ENCODE assay signal across 8 cellular contexts in genomic region chr1:27934818-27935549, GRCh38. TPM values are rescaled to one million over a fixed set of nuclear protein-coding genes. Genes with fewer than 3 reads are reported as not detected.
DNase-seq lines count a peak whose midpoint lies in the region; TF ChIP-seq lines count a peak whose summit lies in the region.

A gene with protein sequence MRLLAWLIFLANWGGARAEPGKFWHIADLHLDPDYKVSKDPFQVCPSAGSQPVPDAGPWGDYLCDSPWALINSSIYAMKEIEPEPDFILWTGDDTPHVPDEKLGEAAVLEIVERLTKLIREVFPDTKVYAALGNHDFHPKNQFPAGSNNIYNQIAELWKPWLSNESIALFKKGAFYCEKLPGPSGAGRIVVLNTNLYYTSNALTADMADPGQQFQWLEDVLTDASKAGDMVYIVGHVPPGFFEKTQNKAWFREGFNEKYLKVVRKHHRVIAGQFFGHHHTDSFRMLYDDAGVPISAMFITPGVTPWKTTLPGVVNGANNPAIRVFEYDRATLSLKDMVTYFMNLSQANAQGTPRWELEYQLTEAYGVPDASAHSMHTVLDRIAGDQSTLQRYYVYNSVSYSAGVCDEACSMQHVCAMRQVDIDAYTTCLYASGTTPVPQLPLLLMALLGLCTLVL (plus strand): TSS chr1:27935000. CDS start chr1:27935184, 184 bp downstream.

- WGBS in tibial nerve, 2 donors, result 1 to 13% methylated on average over 16 of the region's 16 CpGs

- H3K27ac Mint-ChIP-seq in activated naive CD8-positive, alpha-beta T cell, result peak within 1 kb of the TSS; percentile 3

- no peak for TF ChIP-seq POLR2A in tibial nerve (IDR thresholded peaks at IDR 0.05)

- H3K9me3 ChIP-seq in tibial nerve, result no peaks in the 10 kb centered on the region

- peak; percentile 58 for DNase-seq in DMS 273 (lab: John Stamatoyannopoulos, UW; ENCODE audit: unreplicated experiment)
- no peak for DNase-seq in DMS 273 treated with DMSO at 0.1 percent for 48 hours (lab: John Stamatoyannopoulos, UW)
- DNase-seq in NCI-H1105 treated with DMSO at 0.1 percent for 48 hours (lab: John Stamatoyannopoulos, UW), result peak; percentile 40
- DNase-seq in left kidney (ENCODE audit: low read depth, low spot score), result peak; percentile 91
- no peak for DNase-seq in RKO (ENCODE audit: low spot score)
- DNase-seq in putamen (ENCODE audit: low spot score), result no peak
- DNase-seq in tibial nerve (ENCODE audit: low spot score in 2 of 2), result no peak

- H3K36me3 ChIP-seq in tibial nerve, result no peaks in the 10 kb centered on the region

- H3K4me3 Mint-ChIP-seq in activated naive CD8-positive, alpha-beta T cell, result peak within 1 kb of the TSS; percentile 70

- H3K4me1 ChIP-seq in tibial nerve, result peaks cover 0 to 8% (median 0%) of the 10 kb centered on the region in 4 donors

- no peaks in the 10 kb centered on the region for H3K9me3 Mint-ChIP-seq in activated naive CD8-positive, alpha-beta T cell (ENCODE audit: low read depth)

- peaks cover 10% of the 10 kb centered on the region for H3K27me3 Mint-ChIP-seq in activated naive CD8-positive, alpha-beta T cell

- H3K27me3 ChIP-seq in tibial nerve, result peaks cover 0 to 30% of the 10 kb centered on the region in 2 donors

- no peak for TF ChIP-seq CTCF in tibial nerve (IDR thresholded peaks at IDR 0.05)

- TF ChIP-seq EP300 in tibial nerve (IDR thresholded peaks at IDR 0.05), result no peak

- no peak within 1 kb of the TSS for H3K27ac ChIP-seq in tibial nerve

- H3K36me3 Mint-ChIP-seq in activated naive CD8-positive, alpha-beta T cell, result no peaks in the 10 kb centered on the region

- no peak within 1 kb of the TSS for H3K4me3 ChIP-seq in tibial nerve

- peaks cover 15% of the 10 kb centered on the region for H3K4me1 Mint-ChIP-seq in activated naive CD8-positive, alpha-beta T cell (ENCODE audit: low read depth)

RNA-seq across cellular contexts. Expression of the gene that starts here (rescaled TPM):
- not detected for total RNA-seq in tibial nerve

Comparison
In these comparisons a context has a peak if more than half of its experiments do, and no peak if none do; other contexts are left out.
1. DNase-seq: peak in DMS 273 (single experiment), NCI-H1105 treated with DMSO at 0.1 percent for 48 hours (single experiment) and left kidney (single experiment); none in DMS 273 treated with DMSO at 0.1 percent for 48 hours (single experiment), RKO (single experiment), putamen (single experiment) and tibial nerve (0 of 2).